ENCODE assay signal across 17 cellular contexts in the genomic region with DNA sequence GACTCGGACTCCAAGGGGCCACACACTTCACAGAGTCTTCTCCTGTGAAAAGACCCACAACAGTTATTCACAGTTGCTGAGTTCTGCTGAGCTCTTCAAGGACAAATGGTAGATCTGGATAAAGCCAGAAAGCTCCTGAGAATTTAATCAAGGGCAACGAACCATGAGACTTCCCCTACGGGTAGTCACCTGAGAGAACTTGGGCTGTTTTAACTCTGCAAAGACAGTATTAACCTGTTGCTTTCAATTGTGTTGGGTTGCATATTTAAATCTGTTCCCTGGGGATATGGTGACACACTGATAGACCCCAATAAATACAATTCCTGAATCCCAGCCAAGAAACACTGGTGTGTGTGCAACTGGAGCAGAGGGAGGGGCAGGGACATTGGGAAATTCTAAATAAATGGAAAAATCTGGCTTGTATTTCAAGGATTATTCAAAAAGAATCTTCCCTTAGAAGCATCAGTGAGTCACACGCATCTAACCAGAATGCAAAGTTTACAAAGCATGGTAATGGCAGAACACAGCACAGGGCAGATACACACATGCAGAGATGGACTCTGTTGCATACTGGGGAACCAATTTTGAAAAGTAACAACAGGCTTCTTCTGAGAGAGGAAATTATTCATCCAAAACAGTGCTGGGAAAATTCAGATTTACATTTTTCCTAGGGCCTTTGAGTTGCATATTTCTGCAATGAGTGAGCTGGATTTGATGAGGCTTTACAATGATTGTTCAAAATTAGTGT. TPM values are rescaled to one million over a fixed set of nuclear protein-coding genes. Genes with fewer than 3 reads are reported as not detected.
DNase-seq lines count a peak whose midpoint lies in the region; ATAC-seq, FAIRE-seq and TF ChIP-seq lines count a peak whose summit lies in the region.
"Had no signal": no experiment of that assay in that cellular context is flagged by ENCODE, and none has a peak within 500 bp of the region (broad histone marks: within the 10 kb centered on the region; RNA-seq: fewer than 3 reads in every experiment).

No MANE protein-coding gene starts in this region.

- H3K27me3 ChIP-seq in brain microvascular endothelial cell (replicated peaks) (no peaks in the 10 kb centered on the region), hepatocyte (no peaks in the 10 kb centered on the region), sigmoid colon (peaks cover 0 to 9% (median 0%) of the 10 kb centered on the region in 3 donors)
- H3K27me3 ChIP-seq: right lobe of liver had no signal

- H3K36me3 ChIP-seq in brain microvascular endothelial cell (replicated peaks) (no peaks in the 10 kb centered on the region), kidney (ENCODE audit: control insufficient read depth in 1 of 2, insufficient read depth in 2 of 2, low read length in 2 of 2) (no peaks in the 10 kb centered on the region), hepatocyte (replicated peaks; ENCODE audit: insufficient read depth, low read depth) (no peaks in the 10 kb centered on the region), sigmoid colon (no peaks in the 10 kb centered on the region)
- H3K36me3 ChIP-seq: right lobe of liver had no signal

- peak overlapping the region in 1 of 2 donors; percentile 77 for H3K9ac ChIP-seq in kidney (ENCODE audit: low read length in 2 of 2)

- peak; percentile 43 for DNase-seq in AG09309 (ENCODE audit: low read depth)
- DNase-seq in HFF-Myc (ENCODE audit: extremely low read depth, low read depth) = peak; percentile 27
- peak; percentile 28 for DNase-seq in brain microvascular endothelial cell
- DNase-seq in kidney = no peak
- no peak for DNase-seq in hepatocyte (ENCODE audit: low spot score)
- DNase-seq in sigmoid colon = no peak
- DNase-seq in DMS153 treated with DMSO at 0.1 percent for 48 hours (lab: John Stamatoyannopoulos, UW; ENCODE audit: unreplicated experiment) = no peak
- DNase-seq: activated CD8-positive, alpha-beta T cell treated with anti-CD3 and anti-CD28 coated beads for 36 hours; activated gamma-delta T cell; CD8-positive, alpha-beta T cell; cerebellar nuclear complex; left cardiac atrium; naive B cell; right lobe of liver; T-helper 2 cell had no signal

- intact Hi-C loops in kidney (cut with DNase I) = no loop called here
- intact Hi-C loops in sigmoid colon (cut with DNase I) = no loop called here

- H3K4me3 ChIP-seq in AG09309 (ENCODE audit: control insufficient read depth, low read depth, low read length) = no peak overlapping the region
- H3K4me3 ChIP-seq in HFF-Myc (replicated peaks; ENCODE audit: low read depth, low read length) = no peak overlapping the region
- no peak overlapping the region for H3K4me3 ChIP-seq in brain microvascular endothelial cell (ENCODE audit: low read depth, low read length)
- H3K4me3 ChIP-seq in kidney (ENCODE audit: low read length in 2 of 2) = peak overlapping the region; percentile 4 to 76
- H3K4me3 ChIP-seq in hepatocyte = no peak overlapping the region
- no peak overlapping the region for H3K4me3 ChIP-seq in sigmoid colon
- H3K4me3 ChIP-seq: PC-9, right lobe of liver had no signal

- H4K20me1 ChIP-seq in hepatocyte (ENCODE audit: insufficient read depth, poor library complexity, severe bottlenecking) = no peaks in the 10 kb centered on the region

- TF ChIP-seq EP300 in sigmoid colon (IDR thresholded peaks at IDR 0.05) = no peak

- FAIRE-seq in kidney (lab: Jason Lieb, UNC) = no peak

- H3K27ac ChIP-seq in brain microvascular endothelial cell (no peak overlapping the region), kidney (ENCODE audit: low read depth in 2 of 2, low read length in 2 of 2) (peak overlapping the region; percentile 79 to 91), hepatocyte (no peak overlapping the region), sigmoid colon (no peak overlapping the region)
- H3K27ac ChIP-seq: PC-9, right lobe of liver had no signal

- H3K9me3 ChIP-seq in kidney (ENCODE audit: control insufficient read depth in 1 of 2, low read length in 2 of 2) (no peaks in the 10 kb centered on the region), hepatocyte (ENCODE audit: low read depth) (no peaks in the 10 kb centered on the region), sigmoid colon (no peaks in the 10 kb centered on the region)
- H3K9me3 ChIP-seq: right lobe of liver had no signal

- H3K4me2 ChIP-seq in hepatocyte = no peak overlapping the region
- H3K4me2 ChIP-seq: PC-9 had no signal

- no peaks in the 10 kb centered on the region for H3K9me2 ChIP-seq in hepatocyte (replicated peaks; ENCODE audit: insufficient read depth)

- no peaks in the 10 kb centered on the region for H3K79me2 ChIP-seq in hepatocyte

- WGBS in hepatocyte (ENCODE audit: low lambda C conversion rate, missing lambda C conversion rate) = 56% methylated on average over 4 of the region's 4 CpGs
- 77% methylated on average over 4 of the region's 4 CpGs for WGBS in sigmoid colon, 2 donors

- peaks cover 2 to 6% of the 10 kb centered on the region in 2 donors for H3K4me1 ChIP-seq in kidney (ENCODE audit: control insufficient read depth in 1 of 2, insufficient read depth in 1 of 2, low read depth in 1 of 2, low read length in 2 of 2)
- peaks cover 4% of the 10 kb centered on the region for H3K4me1 ChIP-seq in hepatocyte (ENCODE audit: insufficient read depth)
- H3K4me1 ChIP-seq in sigmoid colon = no peaks in the 10 kb centered on the region
- H3K4me1 ChIP-seq: right lobe of liver had no signal

- no peak for TF ChIP-seq POLR2A in sigmoid colon (IDR thresholded peaks at IDR 0.05)

- H2AFZ ChIP-seq in hepatocyte = no peak overlapping the region
- H2AFZ ChIP-seq: PC-9 had no signal

- no peak for ATAC-seq in HG03571 (IDR thresholded peaks at IDR 0.05; ENCODE audit: unreplicated experiment)
- ATAC-seq: activated CD8-positive, alpha-beta T cell treated with anti-CD3 and anti-CD28 coated beads for 36 hours; CD8-positive, alpha-beta T cell; left cardiac atrium; right lobe of liver had no signal

- in situ Hi-C loops in brain microvascular endothelial cell (cut with HindIII; ENCODE audit: low pct_ligation_motif_present, low sequenced_read_pairs) = no loop called here

- TF ChIP-seq CTCF in AG09309 (IDR thresholded peaks at IDR 0.05; ENCODE audit: control insufficient read depth, insufficient read depth, low read depth, low read length, missing control alignments) (no peak), HFF-Myc (IDR thresholded peaks at IDR 0.05; ENCODE audit: low read depth, low read length, missing control alignments) (no peak), brain microvascular endothelial cell (IDR thresholded peaks at IDR 0.05; ENCODE audit: low read depth, low read length, missing control alignments) (no peak), kidney (IDR thresholded peaks at IDR 0.05; ENCODE audit: borderline replicate concordance, extremely low read depth, insufficient read depth) (no peak), hepatocyte (IDR thresholded peaks at IDR 0.05; ENCODE audit: poor library complexity) (no peak), sigmoid colon (IDR thresholded peaks at IDR 0.05) (no peak)

RNA-seq across cellular contexts. Expression of a gene that starts 4.0 kb away (rescaled TPM):
- total RNA-seq in kidney = 175 TPM
- 355 TPM for polyA plus RNA-seq in kidney (ENCODE audit: insufficient read depth, low read depth, low replicate concordance)
- total RNA-seq in hepatocyte = not detected in 2 replicates
- not detected in 2 replicates for polyA plus RNA-seq in hepatocyte
- total RNA-seq in sigmoid colon = under 1 TPM in 1 of 4 donors, not detected in 3; 0.81 TPM
- not detected for polyA plus RNA-seq in sigmoid colon
- total RNA-seq: activated CD8-positive, alpha-beta T cell treated with anti-CD3 and anti-CD28 coated beads for 36 hours; CD8-positive, alpha-beta T cell; left cardiac atrium; PC-9; right lobe of liver had no signal

RNA-seq across cellular contexts. Expression of a gene that starts 28.1 kb away (rescaled TPM):
- total RNA-seq in kidney (6.5 TPM), hepatocyte (0.64 and 1.00 TPM in 2 replicates), sigmoid colon (1 to 10 TPM; 1.8 to 4.7 (median 2.9) TPM)
- polyA plus RNA-seq in kidney (ENCODE audit: insufficient read depth, low read depth, low replicate concordance) (5.7 TPM), hepatocyte (0.52 and 1.2 TPM in 2 replicates), sigmoid colon (under 1 TPM in 2 of 3 donors, not detected in 1; 0.58 to 0.60 TPM)
- total RNA-seq: activated CD8-positive, alpha-beta T cell treated with anti-CD3 and anti-CD28 coated beads for 36 hours; CD8-positive, alpha-beta T cell had no signal

Comparison
In these comparisons a context has a peak if more than half of its experiments do, and no peak if none do; other contexts are left out.
1. DNase-seq: peak in AG09309 (single experiment), HFF-Myc (single experiment) and brain microvascular endothelial cell (single experiment); none in kidney (single experiment), hepatocyte (single experiment), sigmoid colon (single experiment) and DMS153 treated with DMSO at 0.1 percent for 48 hours (single experiment).
2. H3K4me3 ChIP-seq: peak in kidney (2 of 2); none in AG09309 (single experiment), HFF-Myc (single experiment), brain microvascular endothelial cell (single experiment), hepatocyte (single experiment) and sigmoid colon (0 of 4).
3. H3K27ac ChIP-seq: peak in kidney (2 of 2); none in brain microvascular endothelial cell (single experiment), hepatocyte (single experiment) and sigmoid colon (0 of 4).
4. RNA of a gene that starts 4.0 kb away (total RNA-seq): 175 TPM in kidney (single experiment); not detected in hepatocyte and 0.81 TPM in sigmoid colon; every median in the first group is over 10 times any median in the second.